ENCODE assay signal across 14 cellular contexts in the genomic region with DNA sequence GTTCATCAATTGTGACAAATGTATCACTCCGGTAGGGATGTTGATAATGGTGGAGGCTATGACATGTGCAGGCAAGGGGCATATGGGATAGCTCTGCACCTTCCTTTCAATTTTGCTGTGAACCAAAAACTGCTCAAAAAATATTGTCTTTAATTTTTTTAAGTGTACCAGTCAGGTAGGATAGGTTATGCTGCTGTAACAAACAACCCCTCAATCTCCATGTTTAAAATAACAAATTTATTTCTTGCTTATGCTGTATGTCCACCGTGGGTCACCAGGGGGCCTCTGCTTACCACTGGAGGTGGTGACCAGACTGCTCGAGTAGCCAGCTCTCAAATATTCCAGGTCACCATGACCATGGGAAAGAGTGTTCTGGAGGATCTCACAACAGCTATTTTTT. TPM values are rescaled to one million over a fixed set of nuclear protein-coding genes. Genes with fewer than 3 reads are reported as not detected.
DNase-seq lines count a peak whose midpoint lies in the region; ATAC-seq, FAIRE-seq and TF ChIP-seq lines count a peak whose summit lies in the region.
"Had no signal": no experiment of that assay in that cellular context is flagged by ENCODE, and none has a peak within 500 bp of the region (broad histone marks: within the 10 kb centered on the region; RNA-seq: fewer than 3 reads in every experiment).

No MANE protein-coding gene starts in this region.

- peak; percentile 12; the same call in 1 of the 2 replicates for TF ChIP-seq CTCF in IMR-90 (conservative IDR thresholded peaks at IDR 0.05; ENCODE audit: low read depth, low read length)
- peak in 1 of 3 experiments; percentile 15; a peak in 2 of 6 replicates for TF ChIP-seq CTCF in K562 (IDR thresholded peaks at IDR 0.05 in 2 of 3, conservative IDR thresholded peaks at IDR 0.05 in 1 of 3; ENCODE audit: insufficient read depth in 2 of 3, low read depth in 1 of 3, low read length in 3 of 3)
- TF ChIP-seq CTCF in foreskin keratinocyte (conservative IDR thresholded peaks at IDR 0.05): peak; percentile 5

- POLR2A ChIA-PET in IMR-90 (lab: Charles Lee; ENCODE audit: unreplicated experiment) (no interaction called here), K562 (lab: Yijun Ruan, JAX) (no interaction called here)

- no peak overlapping the region for H3K4me3 Mint-ChIP-seq in activated naive CD4-positive, alpha-beta T cell treated with anti-CD3 and anti-CD28 coated beads for 36 hours
- H3K4me3 Mint-ChIP-seq: CD14-positive monocyte; CD8-positive, alpha-beta T cell had no signal

- H3K27me3 Mint-ChIP-seq in activated naive CD4-positive, alpha-beta T cell treated with anti-CD3 and anti-CD28 coated beads for 36 hours (ENCODE audit: low read depth): peaks cover 3% of the 10 kb centered on the region

- no peaks in the 10 kb centered on the region for H3K4me1 ChIP-seq in IMR-90 (ENCODE audit: control insufficient read depth, insufficient read depth, low read length)
- H3K4me1 ChIP-seq in K562 (replicated peaks in 1 of 2; ENCODE audit: control insufficient read depth in 2 of 2, insufficient read depth in 2 of 2, low read length in 2 of 2): no peaks in the 10 kb centered on the region
- H3K4me1 ChIP-seq in foreskin keratinocyte: no peaks in the 10 kb centered on the region
- H3K4me1 ChIP-seq: A549 had no signal

- TF ChIP-seq POLR2A in IMR-90 (IDR thresholded peaks at IDR 0.05; ENCODE audit: low read depth, low read length) (no peak), K562 (conservative IDR thresholded peaks at IDR 0.05) (no peak)

- H3K4me3 ChIP-seq in IMR-90 (ENCODE audit: insufficient read depth, low read depth, low read length) (no peak overlapping the region), K562 (no peak overlapping the region)
- H3K4me3 ChIP-seq: A549 had no signal

- H3K4ac ChIP-seq in IMR-90 (ENCODE audit: low read depth, low read length): no peak overlapping the region

- H4K91ac ChIP-seq in IMR-90 (ENCODE audit: insufficient read depth, low read depth, low read length): no peak overlapping the region

- H4K5ac ChIP-seq in IMR-90 (ENCODE audit: low read depth, low read length): no peak overlapping the region

- no peak overlapping the region for H3K14ac ChIP-seq in IMR-90 (replicated peaks; ENCODE audit: low read depth, low read length)

- dilution Hi-C loops in IMR-90 (cut with HindIII; ENCODE audit: low sequenced_read_pairs, unreplicated experiment): no loop called here

- no peaks in the 10 kb centered on the region for H3K9me3 ChIP-seq in IMR-90 (ENCODE audit: control insufficient read depth, insufficient read depth, low read length)
- no peaks in the 10 kb centered on the region for H3K9me3 ChIP-seq in K562 (replicated peaks; ENCODE audit: control insufficient read depth, insufficient read depth, low read depth, low read length)
- H3K9me3 ChIP-seq: A549 had no signal

- DNase-seq in IMR-90 (no peak), K562 (ENCODE audit: extremely low read depth in 1 of 4, low spot score in 3 of 4) (no peak), foreskin keratinocyte (no peak), posterior cingulate gyrus (no peak), LoVo (ENCODE audit: low spot score) (no peak)
- no peak for DNase-seq in activated naive CD4-positive, alpha-beta T cell treated with anti-CD3 and anti-CD28 coated beads for 36 hours
- DNase-seq: CD8-positive, alpha-beta T cell; COR-L47; DND-41; HCEC 1CT had no signal

- no peak for TF ChIP-seq EP300 in K562 (IDR thresholded peaks at IDR 0.05; ENCODE audit: low read length)

- H3K9me3 Mint-ChIP-seq in activated naive CD4-positive, alpha-beta T cell treated with anti-CD3 and anti-CD28 coated beads for 36 hours: peaks cover 6% of the 10 kb centered on the region

- intact Hi-C loops in IMR-90 (cut with micrococcal nuclease): no loop called here
- intact Hi-C loops in K562 (cut with micrococcal nuclease): no loop called here
- intact Hi-C loops in posterior cingulate gyrus (cut with DNase I): no loop called here
- intact Hi-C loops in activated naive CD4-positive, alpha-beta T cell treated with anti-CD3 and anti-CD28 coated beads for 36 hours (cut with micrococcal nuclease): no loop called here

- TF ChIP-seq RAD21 in IMR-90 (IDR thresholded peaks at IDR 0.05; ENCODE audit: low read length): no peak
- no peak; a peak in 1 of 4 replicates for TF ChIP-seq RAD21 in K562 (CRISPR knock-in tag; conservative IDR thresholded peaks at IDR 0.05 in 1 of 2, IDR thresholded peaks at IDR 0.05 in 1 of 2)

- H3K79me2 ChIP-seq in K562 (ENCODE audit: control insufficient read depth, insufficient read depth, low read length): no peaks in the 10 kb centered on the region

- BruUV-seq in IMR-90 (replicated peaks; lab: Mats Ljungman, UMichigan) (no TSS peak), K562 (replicated peaks; lab: Mats Ljungman, UMichigan) (no TSS peak)

- H2BK20ac ChIP-seq in IMR-90 (ENCODE audit: low read depth, low read length): no peak overlapping the region

- H3K9ac ChIP-seq in IMR-90 (ENCODE audit: low read depth, low read length) (no peak overlapping the region), K562 (ENCODE audit: insufficient read depth in 1 of 2, low read depth in 2 of 2, low read length in 2 of 2) (no peak overlapping the region)

- no peaks in the 10 kb centered on the region for H3K4me1 Mint-ChIP-seq in activated naive CD4-positive, alpha-beta T cell treated with anti-CD3 and anti-CD28 coated beads for 36 hours (ENCODE audit: low read depth)
- H3K4me1 Mint-ChIP-seq: CD14-positive monocyte had no signal

- H4K8ac ChIP-seq in IMR-90 (ENCODE audit: low read depth in 2 of 2, low read length in 2 of 2): no peak overlapping the region

- H3K36me3 Mint-ChIP-seq in activated naive CD4-positive, alpha-beta T cell treated with anti-CD3 and anti-CD28 coated beads for 36 hours (ENCODE audit: low read depth): no peaks in the 10 kb centered on the region
- H3K36me3 Mint-ChIP-seq: CD14-positive monocyte; CD8-positive, alpha-beta T cell had no signal

- H3K27ac Mint-ChIP-seq in activated naive CD4-positive, alpha-beta T cell treated with anti-CD3 and anti-CD28 coated beads for 36 hours: no peak overlapping the region
- H3K27ac Mint-ChIP-seq: CD14-positive monocyte; CD8-positive, alpha-beta T cell had no signal

- H3K18ac ChIP-seq in IMR-90 (ENCODE audit: low read depth, low read length): no peak overlapping the region

- no peak for ATAC-seq in IMR-90 (ENCODE audit: low read depth)
- ATAC-seq in K562: no peak
- no peak for ATAC-seq in foreskin keratinocyte
- ATAC-seq: A549; CD8-positive, alpha-beta T cell had no signal

- H3K23ac ChIP-seq in IMR-90 (ENCODE audit: low read depth, low read length): no peak overlapping the region

- H3K27me3 ChIP-seq in IMR-90 (ENCODE audit: control insufficient read depth, insufficient read depth, low read length): peaks cover 7% of the 10 kb centered on the region; the same call in 1 of the 2 replicates
- H3K27me3 ChIP-seq in K562 (ENCODE audit: control insufficient read depth in 2 of 2, insufficient read depth in 2 of 2, low read length in 2 of 2): peaks cover 0 to 2% of the 10 kb centered on the region in 2 experiments; a peak in 1 of 5 replicates
- H3K27me3 ChIP-seq in foreskin keratinocyte: peaks cover 8% of the 10 kb centered on the region

- no peak for FAIRE-seq in K562 (lab: Jason Lieb, UNC)
- FAIRE-seq: A549, D721Med, GM18507 had no signal

- H4K20me1 ChIP-seq in IMR-90 (ENCODE audit: insufficient read depth, low read length) (no peaks in the 10 kb centered on the region), K562 (replicated peaks; ENCODE audit: control insufficient read depth, insufficient read depth, low read length) (no peaks in the 10 kb centered on the region)

- H3K27ac ChIP-seq in IMR-90 (ENCODE audit: insufficient read depth, low read length) (no peak overlapping the region), K562 (ENCODE audit: extremely low read depth, low read depth, low read length) (no peak overlapping the region), foreskin keratinocyte (no peak overlapping the region)
- H3K27ac ChIP-seq: A549 had no signal

- no peak overlapping the region for H3K4me2 ChIP-seq in IMR-90 (ENCODE audit: low read depth, low read length)
- no peak overlapping the region for H3K4me2 ChIP-seq in K562 (ENCODE audit: insufficient read depth, low read length)
- H3K4me2 ChIP-seq: A549 had no signal

- no peak overlapping the region for H2BK120ac ChIP-seq in IMR-90 (ENCODE audit: low read depth, low read length)

- no peak overlapping the region for H2BK15ac ChIP-seq in IMR-90 (ENCODE audit: low read depth, low read length)

- CTCF ChIA-PET in IMR-90 (lab: Yijun Ruan, JAX): no interaction called here
- CTCF ChIA-PET in K562 (lab: Yijun Ruan, JAX; ENCODE audit: low intra/inter-chr PET ratio): no interaction called here
- CTCF ChIA-PET in activated naive CD4-positive, alpha-beta T cell treated with anti-CD3 and anti-CD28 coated beads for 36 hours (lab: Charles Lee): no interaction called here

- H3K56ac ChIP-seq in IMR-90 (ENCODE audit: extremely low read depth, insufficient read depth, low read length): no peak overlapping the region

- no peak overlapping the region for H2AK9ac ChIP-seq in IMR-90 (replicated peaks; ENCODE audit: low read depth, low read length, poor library complexity)

- no CpG with 5 or more reads among the region's 3 CpGs for WGBS in IMR-90 (ENCODE audit: extremely low coverage in 2 of 2, insufficient read length in 1 of 2), 2 experiments
- WGBS in K562 (ENCODE audit: insufficient coverage, low coverage, missing lambda C conversion rate): 6% methylated on average over 3 of the region's 3 CpGs

- H3K9me1 ChIP-seq in IMR-90 (ENCODE audit: insufficient read depth, low read length) (no peaks in the 10 kb centered on the region), K562 (ENCODE audit: control insufficient read depth, insufficient read depth, low read length) (no peaks in the 10 kb centered on the region)

- H2AK5ac ChIP-seq in IMR-90 (ENCODE audit: low read depth, low read length): no peak overlapping the region

- H3K36me3 ChIP-seq in IMR-90 (ENCODE audit: control insufficient read depth, insufficient read depth, low read length): no peaks in the 10 kb centered on the region
- H3K36me3 ChIP-seq in K562 (ENCODE audit: control insufficient read depth, insufficient read depth, low read length): no peaks in the 10 kb centered on the region

- no peak overlapping the region for H2BK5ac ChIP-seq in IMR-90 (ENCODE audit: low read depth, low read length, poor library complexity, severe bottlenecking)

- no peak overlapping the region for H2AFZ ChIP-seq in IMR-90 (replicated peaks; ENCODE audit: low read length, poor library complexity)
- H2AFZ ChIP-seq in K562 (ENCODE audit: low read depth, low read length): no peak overlapping the region

- in situ Hi-C loops in IMR-90 (cut with MboI; ENCODE audit: low sequenced_read_pairs): no loop called here
- in situ Hi-C loops in K562 (cut with MboI): no loop called here

- no peaks in the 10 kb centered on the region for H3K79me1 ChIP-seq in IMR-90 (ENCODE audit: low read depth in 1 of 2, low read length in 2 of 2)

RNA-seq across cellular contexts. Expression of gene MSX1, which starts 23.4 kb away (rescaled TPM):
- total RNA-seq in IMR-90 (2012; rRNA removed): 1.1 TPM in 2 replicates
- polyA plus RNA-seq in IMR-90 (2012; rRNA removed): 3.9 and 6.0 TPM in 2 replicates
- polyA plus RNA-seq in IMR-90 (2012; cell fraction: cytosol; rRNA removed): 4.7 and 6.7 TPM in 2 replicates
- 2.9 and 5.9 TPM in 2 replicates for polyA plus RNA-seq in IMR-90 (2012; cell fraction: nucleus; rRNA removed; ENCODE audit: low replicate concordance)
- 0.56 and 1.8 TPM in 2 replicates for total RNA-seq in K562 (2011; cell fraction: chromatin; rRNA removed; ENCODE audit: low replicate concordance)
- 1.8 and 2.5 TPM in 2 replicates for total RNA-seq in K562 (2011; cell fraction: nucleolus; rRNA removed)
- total RNA-seq in K562 (2011; cell fraction: nucleoplasm; rRNA removed): 1.0 and 1.3 TPM in 2 replicates
- 4.9 and 6.5 TPM in 2 replicates for total RNA-seq in K562 (2014; rRNA removed)
- total RNA-seq in K562 (2014; rRNA removed; fragmentation: Illumina TruSeq; extraction: Trizol): 1.3 and 1.6 TPM in 2 replicates
- 1.6 and 2.3 TPM in 2 replicates for total RNA-seq in K562 (2015; rRNA removed; fragmentation: Illumina TruSeq; extraction: Trizol)
- 6.1 and 6.3 TPM in 2 replicates for total RNA-seq in K562 (2021)
- 2.7 and 4.0 TPM in 2 replicates for polyA plus RNA-seq in K562 (2011; rRNA removed)
- 2.9 and 12.3 TPM in 2 replicates for polyA plus RNA-seq in K562 (2011; cell fraction: cytosol; rRNA removed)
- polyA plus RNA-seq in K562 (2011; cell fraction: nucleus; rRNA removed): 4.8 and 6.3 TPM in 2 replicates
- polyA plus RNA-seq in K562 (2012): 2.0 and 7.0 TPM in 2 replicates
- 1.3 and 1.9 TPM in 2 replicates for polyA plus RNA-seq in K562 (2014; fragmentation: Illumina TruSeq; extraction: Trizol)
- 1 to 10 TPM; 1.4 to 1.8 TPM for polyA plus RNA-seq in K562 (2014; fragmentation: Nextera tagmentation; extraction: Ambion mirVana)
- polyA plus RNA-seq in K562 (2014; rRNA removed): 6.0 and 8.3 TPM in 2 replicates
- 0.21 and 0.30 TPM in 2 replicates for polyA minus RNA-seq in K562 (2011; rRNA and poly(A)+ RNA removed)
- polyA minus RNA-seq in K562 (2011; cell fraction: cytosol; rRNA and poly(A)+ RNA removed): 0.73 and 2.4 TPM in 2 replicates
- polyA minus RNA-seq in K562 (2011; cell fraction: nucleus; rRNA and poly(A)+ RNA removed): 1.8 and 2.2 TPM in 2 replicates
- total RNA-seq in foreskin keratinocyte: 0.10 and 0.32 TPM in 2 replicates
- 0.07 and 0.31 TPM in 2 replicates for polyA plus RNA-seq in foreskin keratinocyte
- not detected for total RNA-seq in activated naive CD4-positive, alpha-beta T cell treated with anti-CD3 and anti-CD28 coated beads for 36 hours
- total RNA-seq: CD8-positive, alpha-beta T cell had no signal
- polyA plus RNA-seq: CD14-positive monocyte had no signal
